In the genomic region with DNA sequence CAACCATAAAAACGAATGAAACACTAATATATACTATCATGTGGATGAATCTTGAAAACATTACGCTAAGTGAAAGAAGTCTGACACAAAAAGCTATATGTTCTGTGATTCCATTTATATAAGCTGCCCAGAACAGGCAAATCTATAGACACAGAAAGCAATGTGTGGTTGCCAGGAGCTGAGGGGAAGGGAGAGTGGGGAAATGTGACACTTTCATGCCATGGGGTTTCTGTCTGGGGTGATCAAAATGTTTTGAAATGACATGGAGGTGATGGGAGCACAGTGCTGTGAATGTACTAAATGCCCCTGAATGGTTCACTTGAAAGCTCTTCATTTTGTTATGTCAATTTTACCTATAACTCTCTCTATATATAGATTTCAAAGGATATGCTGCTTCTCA, we compare ENCODE assay signal across 16 cellular contexts. TPM values are rescaled to one million over a fixed set of nuclear protein-coding genes. Genes with fewer than 3 reads are reported as not detected.
DNase-seq lines count a peak whose midpoint lies in the region; ATAC-seq, FAIRE-seq and TF ChIP-seq lines count a peak whose summit lies in the region.
"Had no signal": no experiment of that assay in that cellular context is flagged by ENCODE, and none has a peak within 500 bp of the region (broad histone marks: within the 10 kb centered on the region; RNA-seq: fewer than 3 reads in every experiment).

No MANE protein-coding gene starts in this region.

- H3K9ac ChIP-seq in HepG2 (ENCODE audit: insufficient read depth, low read depth, low read length): no peak overlapping the region

- TF ChIP-seq RAD21 in HepG2 (CRISPR knock-in tag; IDR thresholded peaks at IDR 0.05): no peak

- H3K9me3 Mint-ChIP-seq in endothelial cell (ENCODE audit: unreplicated experiment): no peaks in the 10 kb centered on the region
- H3K9me3 Mint-ChIP-seq: CD8-positive, alpha-beta memory T cell; GM23338 had no signal

- no peak overlapping the region for H3K4me3 Mint-ChIP-seq in T-helper 17 cell
- no peak overlapping the region for H3K4me3 Mint-ChIP-seq in endothelial cell (ENCODE audit: unreplicated experiment)
- H3K4me3 Mint-ChIP-seq: GM23338 had no signal

- peaks cover 14% of the 10 kb centered on the region for H3K36me3 Mint-ChIP-seq in T-helper 17 cell (ENCODE audit: low read depth)
- H3K36me3 Mint-ChIP-seq in endothelial cell (ENCODE audit: low read depth, unreplicated experiment): peaks cover 29% of the 10 kb centered on the region

- DNase-seq in HepG2 (ENCODE audit: low spot score) (no peak), right lobe of liver (no peak), T-helper 17 cell (no peak), endothelial cell (ENCODE audit: low spot score) (no peak), thoracic aorta (ENCODE audit: low spot score) (no peak), NCI-H82 treated with DMSO at 0.1 percent for 48 hours (lab: John Stamatoyannopoulos, UW; ENCODE audit: unreplicated experiment) (no peak)
- DNase-seq: CD8-positive, alpha-beta memory T cell; NCI-H226; NCI-H526; OCI-M1 had no signal

- H3K4me3 ChIP-seq in HepG2 (replicated peaks in 1 of 3; ENCODE audit: insufficient read depth in 1 of 3, low read depth in 2 of 3, low read length in 3 of 3): no peak overlapping the region
- no peak overlapping the region for H3K4me3 ChIP-seq in right lobe of liver
- no peak overlapping the region for H3K4me3 ChIP-seq in thoracic aorta
- H3K4me3 ChIP-seq: GM23338, K562 had no signal

- no peak overlapping the region for H3K4me2 ChIP-seq in HepG2 (ENCODE audit: low read depth, low read length)
- H3K4me2 ChIP-seq: GM23338 had no signal

- H3K9me3 ChIP-seq in HepG2 (ENCODE audit: low read length) (no peaks in the 10 kb centered on the region), right lobe of liver (no peaks in the 10 kb centered on the region), T-helper 17 cell (ENCODE audit: control insufficient read depth, low read length, poor library complexity, severe bottlenecking) (no peaks in the 10 kb centered on the region), thoracic aorta (no peaks in the 10 kb centered on the region)

- POLR2A ChIA-PET in HepG2 (lab: Yijun Ruan, JAX): no interaction called here

- WGBS in HepG2 (ENCODE audit: low lambda C conversion rate): 63% methylated on average over 2 of the region's 2 CpGs
- 86% methylated on average over 2 of the region's 2 CpGs for WGBS in right lobe of liver (ENCODE audit: insufficient coverage, low coverage, low lambda C conversion rate, missing lambda C conversion rate)

- peaks cover 22% of the 10 kb centered on the region for H3K4me1 Mint-ChIP-seq in T-helper 17 cell
- no peaks in the 10 kb centered on the region for H3K4me1 Mint-ChIP-seq in endothelial cell (ENCODE audit: unreplicated experiment)
- H3K4me1 Mint-ChIP-seq: GM23338 had no signal

- TF ChIP-seq CTCF in HepG2 (CRISPR knock-in tag; IDR thresholded peaks at IDR 0.05) (no peak), right lobe of liver (IDR thresholded peaks at IDR 0.05) (no peak), endothelial cell (IDR thresholded peaks at IDR 0.05; ENCODE audit: unreplicated experiment) (no peak), thoracic aorta (IDR thresholded peaks at IDR 0.05) (no peak)

- H3K27ac ChIP-seq in HepG2 (ENCODE audit: extremely low read length, insufficient read depth, low read length): peak overlapping the region; percentile 13
- no peak overlapping the region for H3K27ac ChIP-seq in right lobe of liver
- peak overlapping the region; percentile 81 to 90 for H3K27ac ChIP-seq in thoracic aorta
- H3K27ac ChIP-seq: RWPE1 had no signal

- TF ChIP-seq POLR2A in HepG2 (IDR thresholded peaks at IDR 0.05; ENCODE audit: insufficient read depth in 1 of 2, low read depth in 2 of 2, low read length in 2 of 2) (no peak), right lobe of liver (IDR thresholded peaks at IDR 0.05) (no peak)

- peaks cover 14% of the 10 kb centered on the region for H3K4me1 ChIP-seq in HepG2 (ENCODE audit: insufficient read depth, low read length)
- H3K4me1 ChIP-seq in right lobe of liver: no peaks in the 10 kb centered on the region
- peaks cover 20 to 39% of the 10 kb centered on the region in 2 donors for H3K4me1 ChIP-seq in thoracic aorta (ENCODE audit: control insufficient read depth in 1 of 2, low read depth in 2 of 2)

- in situ Hi-C loops in HepG2 (cut with HindIII; ENCODE audit: extremely low pct_ligation_motif_present, low pct_unique_long_range_greater_than_20kb): no loop called here

- CTCF ChIA-PET in HepG2 (lab: Yijun Ruan, JAX; ENCODE audit: low intra/inter-chr PET ratio, low total read pairs): no interaction called here

- H2AFZ ChIP-seq in HepG2 (ENCODE audit: low read length): no peak overlapping the region
- H2AFZ ChIP-seq: GM23338 had no signal

- no peaks in the 10 kb centered on the region for H4K20me1 ChIP-seq in HepG2 (ENCODE audit: insufficient read depth, low read length)

- TF ChIP-seq EP300 in HepG2 (IDR thresholded peaks at IDR 0.05; ENCODE audit: low read depth in 2 of 2, low read length in 2 of 2) (no peak), HepG2 (CRISPR knock-in tag; IDR thresholded peaks at IDR 0.05; ENCODE audit: borderline replicate concordance) (no peak)

- H3K27me3 ChIP-seq in HepG2 (ENCODE audit: control insufficient read depth in 1 of 2, insufficient read depth in 2 of 2, low read length in 2 of 2) (no peaks in the 10 kb centered on the region), right lobe of liver (no peaks in the 10 kb centered on the region), thoracic aorta (replicated peaks; ENCODE audit: insufficient read depth) (no peaks in the 10 kb centered on the region)

- no peak for FAIRE-seq in HepG2 (lab: Jason Lieb, UNC)
- FAIRE-seq: K562 had no signal

- H3K36me3 ChIP-seq in HepG2 (replicated peaks in 1 of 2; ENCODE audit: control insufficient read depth in 1 of 2, insufficient read depth in 2 of 2, low read length in 2 of 2) (peaks cover 10 to 46% of the 10 kb centered on the region in 2 experiments), right lobe of liver (peaks cover 0 to 47% (median 11%) of the 10 kb centered on the region in 4 donors), thoracic aorta (peaks cover 46% of the 10 kb centered on the region)

- no TSS peak for BruUV-seq in HepG2 (replicated peaks; lab: Mats Ljungman, UMichigan)

- intact Hi-C loops in HepG2 (cut with micrococcal nuclease; ENCODE audit: unreplicated experiment): no loop called here
- intact Hi-C loops in right lobe of liver (cut with DNase I): no loop called here

- no peaks in the 10 kb centered on the region for H3K79me2 ChIP-seq in HepG2 (ENCODE audit: insufficient read depth, low read length)

- peak overlapping the region; percentile 37 for H3K27ac Mint-ChIP-seq in T-helper 17 cell
- peak overlapping the region; percentile 3 for H3K27ac Mint-ChIP-seq in endothelial cell (ENCODE audit: unreplicated experiment)

- no peaks in the 10 kb centered on the region for H3K27me3 Mint-ChIP-seq in T-helper 17 cell
- no peaks in the 10 kb centered on the region for H3K27me3 Mint-ChIP-seq in endothelial cell (ENCODE audit: unreplicated experiment)
- H3K27me3 Mint-ChIP-seq: CD8-positive, alpha-beta memory T cell had no signal

- ATAC-seq in HepG2 (no peak), right lobe of liver (no peak), T-helper 17 cell (no peak), thoracic aorta (ENCODE audit: insufficient number of reproducible peaks, low FRiP score, low read depth) (no peak), GM18870 (IDR thresholded peaks at IDR 0.05; ENCODE audit: unreplicated experiment) (no peak)
- ATAC-seq: K562 had no signal

RNA-seq across cellular contexts. Expression of a gene that starts 30.1 kb away (rescaled TPM):
- total RNA-seq in HepG2 (2016; rRNA removed; fragmentation: Illumina TruSeq; extraction: Trizol) (9.1 and 9.9 TPM in 2 replicates), right lobe of liver (1 to 10 TPM; 4.0 to 4.7 (median 4.2) TPM), T-helper 17 cell (10 to 100 TPM; 16.3 to 21.7 TPM), endothelial cell (ENCODE audit: unreplicated experiment) (14.0 TPM), thoracic aorta (10 to 100 TPM; 19.5 to 26.0 TPM)
- total RNA-seq in HepG2 (2016; cell fraction: cytosol; rRNA removed; fragmentation: Illumina TruSeq; extraction: Trizol; ENCODE audit: low read depth): 1.7 and 1.9 TPM in 2 replicates
- 9.5 and 11.3 TPM in 2 replicates for total RNA-seq in HepG2 (2016; cell fraction: insoluble cytoplasmic fraction; rRNA removed; fragmentation: Illumina TruSeq; extraction: Trizol)
- total RNA-seq in HepG2 (2016; cell fraction: membrane; rRNA removed; fragmentation: Illumina TruSeq; extraction: Trizol): 4.6 and 5.4 TPM in 2 replicates
- total RNA-seq in HepG2 (2016; cell fraction: nucleus; rRNA removed; fragmentation: Illumina TruSeq; extraction: Trizol): 10.3 and 13.4 TPM in 2 replicates
- 6.2 and 7.2 TPM in 2 replicates for polyA plus RNA-seq in HepG2 (2011; rRNA removed)
- polyA plus RNA-seq in HepG2 (2011; cell fraction: cytosol; rRNA removed): 2.5 and 3.1 TPM in 2 replicates
- 13.5 and 13.6 TPM in 2 replicates for polyA plus RNA-seq in HepG2 (2011; cell fraction: nucleus; rRNA removed)
- 4.9 and 6.8 TPM in 2 replicates for polyA plus RNA-seq in HepG2 (2012)
- 0.62 and 0.65 TPM in 2 replicates for polyA plus RNA-seq in HepG2 (2016; cell fraction: cytosol; fragmentation: Illumina TruSeq; extraction: Trizol; ENCODE audit: low read depth)
- polyA plus RNA-seq in HepG2 (2016; cell fraction: insoluble cytoplasmic fraction; fragmentation: Illumina TruSeq; extraction: Trizol; ENCODE audit: low read depth): 6.5 and 7.1 TPM in 2 replicates
- polyA plus RNA-seq in HepG2 (2016; cell fraction: membrane; fragmentation: Illumina TruSeq; extraction: Trizol; ENCODE audit: low read depth): 1.6 and 1.8 TPM in 2 replicates
- 22.2 and 22.7 TPM in 2 replicates for polyA plus RNA-seq in HepG2 (2016; cell fraction: nucleus; fragmentation: Illumina TruSeq; extraction: Trizol; ENCODE audit: insufficient read depth, low read depth)
- 7.4 and 8.6 TPM in 2 replicates for polyA minus RNA-seq in HepG2 (2011; rRNA and poly(A)+ RNA removed; ENCODE audit: low replicate concordance)
- polyA minus RNA-seq in HepG2 (2011; cell fraction: cytosol; rRNA and poly(A)+ RNA removed): 5.1 and 6.0 TPM in 2 replicates
- polyA minus RNA-seq in HepG2 (2011; cell fraction: nucleus; rRNA and poly(A)+ RNA removed): 12.6 and 12.9 TPM in 2 replicates

RNA-seq across cellular contexts. Expression of a gene that starts 58.9 kb away (rescaled TPM):
- total RNA-seq in HepG2 (2016; rRNA removed; fragmentation: Illumina TruSeq; extraction: Trizol): not detected in 2 replicates
- total RNA-seq in HepG2 (2016; cell fraction: cytosol; rRNA removed; fragmentation: Illumina TruSeq; extraction: Trizol; ENCODE audit: low read depth): not detected in 2 replicates
- total RNA-seq in HepG2 (2016; cell fraction: insoluble cytoplasmic fraction; rRNA removed; fragmentation: Illumina TruSeq; extraction: Trizol): not detected in 2 replicates
- total RNA-seq in HepG2 (2016; cell fraction: membrane; rRNA removed; fragmentation: Illumina TruSeq; extraction: Trizol): not detected in 2 replicates
- not detected in 2 replicates for total RNA-seq in HepG2 (2016; cell fraction: nucleus; rRNA removed; fragmentation: Illumina TruSeq; extraction: Trizol)
- not detected in 2 replicates for polyA plus RNA-seq in HepG2 (2011; rRNA removed)
- polyA plus RNA-seq in HepG2 (2011; cell fraction: cytosol; rRNA removed): not detected in 2 replicates
- not detected in 2 replicates for polyA plus RNA-seq in HepG2 (2011; cell fraction: nucleus; rRNA removed)
- 0.12 TPM in 1 of 2 replicates, not detected in the other for polyA plus RNA-seq in HepG2 (2012)
- not detected in 2 replicates for polyA plus RNA-seq in HepG2 (2016; cell fraction: cytosol; fragmentation: Illumina TruSeq; extraction: Trizol; ENCODE audit: low read depth)
- not detected in 2 replicates for polyA plus RNA-seq in HepG2 (2016; cell fraction: insoluble cytoplasmic fraction; fragmentation: Illumina TruSeq; extraction: Trizol; ENCODE audit: low read depth)
- not detected in 2 replicates for polyA plus RNA-seq in HepG2 (2016; cell fraction: membrane; fragmentation: Illumina TruSeq; extraction: Trizol; ENCODE audit: low read depth)
- not detected in 2 replicates for polyA plus RNA-seq in HepG2 (2016; cell fraction: nucleus; fragmentation: Illumina TruSeq; extraction: Trizol; ENCODE audit: insufficient read depth, low read depth)
- 0.08 TPM in 1 of 2 replicates, not detected in the other for polyA minus RNA-seq in HepG2 (2011; rRNA and poly(A)+ RNA removed; ENCODE audit: low replicate concordance)
- not detected in 2 replicates for polyA minus RNA-seq in HepG2 (2011; cell fraction: cytosol; rRNA and poly(A)+ RNA removed)
- polyA minus RNA-seq in HepG2 (2011; cell fraction: nucleus; rRNA and poly(A)+ RNA removed): not detected in 2 replicates
- not detected for total RNA-seq in right lobe of liver
- total RNA-seq in T-helper 17 cell: not detected
- total RNA-seq in endothelial cell (ENCODE audit: unreplicated experiment): not detected
- total RNA-seq in thoracic aorta: not detected
- total RNA-seq: CD8-positive, alpha-beta memory T cell; K562 had no signal
- polyA plus RNA-seq: AG04450; BJ; CD8-positive, alpha-beta memory T cell; GM23338; K562 had no signal

Comparison
In these comparisons a context has a peak if more than half of its experiments do, and no peak if none do; other contexts are left out.
1. H3K27ac ChIP-seq: peak in HepG2 (single experiment) and thoracic aorta (2 of 2); none in right lobe of liver (0 of 3).